ENCODE assay signal across 8 cellular contexts in the genomic region with DNA sequence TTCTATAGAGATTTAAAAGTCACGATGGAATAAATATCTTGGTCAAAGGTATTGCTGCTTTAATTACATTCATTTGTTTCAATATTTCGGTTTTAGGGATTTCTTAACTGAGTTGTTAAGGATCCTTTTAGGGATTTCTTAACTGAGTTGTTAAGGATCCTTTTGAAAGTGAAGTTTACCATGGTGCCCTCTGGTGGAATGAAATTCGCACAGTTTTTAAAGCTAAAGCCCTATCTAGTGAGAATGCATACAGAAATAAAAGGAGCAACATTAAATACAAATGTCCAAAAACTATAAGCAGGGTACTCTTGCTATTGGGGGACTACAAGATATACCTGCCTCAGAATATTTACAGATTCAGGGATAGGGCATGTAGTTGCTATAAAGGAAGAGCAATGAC.
DNase-seq lines count a peak whose midpoint lies in the region; TF ChIP-seq lines count a peak whose summit lies in the region.

No MANE protein-coding gene starts in this region.

- no peak overlapping the region for H3K4me3 Mint-ChIP-seq in immature natural killer cell

- intact Hi-C loops in tibial artery (cut with DNase I; ENCODE audit: low total_unique reads) = loop anchor here (5.0 to 10.0 kb wide), 3 partner anchors 235 to 527 kb away; partner anchors contain the start of genes KLLN and PTEN

- peaks cover 0 to 6% (median 0%) of the 10 kb centered on the region in 3 donors for H3K27me3 Mint-ChIP-seq in immature natural killer cell (ENCODE audit: low read depth in 3 of 3)

- no peaks in the 10 kb centered on the region for H3K9me3 ChIP-seq in adipocyte (ENCODE audit: control insufficient read depth, low read length)
- H3K9me3 ChIP-seq in tibial artery = no peaks in the 10 kb centered on the region

- peak overlapping the region; percentile 45 for H3K9ac ChIP-seq in adipocyte (ENCODE audit: low read length)

- H3K36me3 ChIP-seq in adipocyte (ENCODE audit: control insufficient read depth, insufficient read depth, low read length, severe bottlenecking) (no peaks in the 10 kb centered on the region), tibial artery (no peaks in the 10 kb centered on the region)

- peak; percentile 38; the same call in 1 of the 2 replicates for TF ChIP-seq CTCF in LNCaP clone FGC (IDR thresholded peaks at IDR 0.05; ENCODE audit: control insufficient read depth, extremely low read depth, insufficient read depth)
- peak; percentile 63 to 68 for TF ChIP-seq CTCF in tibial artery (IDR thresholded peaks at IDR 0.05)

- H3K4me1 ChIP-seq in adipocyte (ENCODE audit: control insufficient read depth, insufficient read depth, low read length) (peaks cover 41% of the 10 kb centered on the region), tibial artery (peaks cover 0 to 24% (median 16%) of the 10 kb centered on the region in 4 donors)

- no peak overlapping the region for H3K27ac Mint-ChIP-seq in immature natural killer cell

- no peaks in the 10 kb centered on the region for H3K27me3 ChIP-seq in adipocyte (replicated peaks; ENCODE audit: control insufficient read depth, insufficient read depth, low read length)
- H3K27me3 ChIP-seq in tibial artery = no peaks in the 10 kb centered on the region

- H3K4me3 ChIP-seq in LNCaP clone FGC (ENCODE audit: low read depth, low read length) (no peak overlapping the region), adipocyte (ENCODE audit: low read length) (no peak overlapping the region), tibial artery (no peak overlapping the region)

- H3K36me3 Mint-ChIP-seq in immature natural killer cell = no peaks in the 10 kb centered on the region

- DNase-seq in NCI-H510A treated with DMSO at 0.1 percent for 48 hours (lab: John Stamatoyannopoulos, UW) (peak; percentile 7), NCI-H510A (lab: John Stamatoyannopoulos, UW) (no peak), LNCaP clone FGC (ENCODE audit: low read depth) (no peak), adipocyte (ENCODE audit: low read depth) (peak; percentile 87), immature natural killer cell (peak in 2 of 3 donors; percentile 17 to 23), tibial artery (peak in 1 of 2 donors; percentile 23), activated T-cell treated with anti-CD3 and anti-CD28 coated beads for 4 hours (no peak), D341Med (ENCODE audit: low spot score) (no peak)

- no peak overlapping the region for H3K27ac ChIP-seq in tibial artery

- H3K4me1 Mint-ChIP-seq in immature natural killer cell = peaks cover 12 to 21% of the 10 kb centered on the region in 2 donors

- H3K9me3 Mint-ChIP-seq in immature natural killer cell = peaks cover 0 to 1% (median 0%) of the 10 kb centered on the region in 6 donors

Comparison
In these comparisons a context has a peak if more than half of its experiments do, and no peak if none do; other contexts are left out.
1. DNase-seq: peak in NCI-H510A treated with DMSO at 0.1 percent for 48 hours (single experiment), adipocyte (single experiment) and immature natural killer cell (2 of 3); none in NCI-H510A (single experiment), LNCaP clone FGC (single experiment), activated T-cell treated with anti-CD3 and anti-CD28 coated beads for 4 hours (single experiment) and D341Med (single experiment).